ENCODE assay signal across 12 cellular contexts in genomic region chr7:45347804-45348203, GRCh38.
A peak's percentile ranks its signal among the peaks of the same experiment; 100 is the strongest.
DNase-seq lines count a peak whose midpoint lies in the region; ATAC-seq, FAIRE-seq and TF ChIP-seq lines count a peak whose summit lies in the region.
"Had no signal": no experiment of that assay in that cellular context is flagged by ENCODE, and none has a peak within 500 bp of the region (broad histone marks: within the 10 kb centered on the region; RNA-seq: fewer than 3 reads in every experiment).

No MANE protein-coding gene starts in this region.

- peaks cover 41% of the 10 kb centered on the region for H3K4me1 Mint-ChIP-seq in mesothelial cell of epicardium
- H3K4me1 Mint-ChIP-seq in activated CD8-positive, alpha-beta T cell treated with anti-CD3 and anti-CD28 coated beads for 36 hours (ENCODE audit: low read depth) = no peaks in the 10 kb centered on the region
- H3K4me1 Mint-ChIP-seq: activated B cell treated with CpG ODN at 0.5 μM for 24 hours had no signal

- no peak for TF ChIP-seq EP300 in K562 (IDR thresholded peaks at IDR 0.05; ENCODE audit: low read length)

- intact Hi-C loops in K562 (cut with micrococcal nuclease) = no loop called here
- intact Hi-C loops in activated CD8-positive, alpha-beta T cell treated with anti-CD3 and anti-CD28 coated beads for 36 hours (cut with micrococcal nuclease) = no loop called here

- H3K9me1 ChIP-seq in K562 (ENCODE audit: control insufficient read depth, insufficient read depth, low read length) = no peaks in the 10 kb centered on the region

- no peak for TF ChIP-seq RAD21 in K562 (CRISPR knock-in tag; conservative IDR thresholded peaks at IDR 0.05 in 1 of 2, IDR thresholded peaks at IDR 0.05 in 1 of 2)

- BruUV-seq in K562 (replicated peaks; lab: Mats Ljungman, UMichigan) = no TSS peak

- H3K9me3 Mint-ChIP-seq in mesothelial cell of epicardium = peaks cover 5% of the 10 kb centered on the region
- no peaks in the 10 kb centered on the region for H3K9me3 Mint-ChIP-seq in activated CD8-positive, alpha-beta T cell treated with anti-CD3 and anti-CD28 coated beads for 36 hours
- H3K9me3 Mint-ChIP-seq: activated T-cell treated with anti-CD3 and anti-CD28 coated beads, Interleukin-2, amount 50 U/mL, for 72 hours had no signal

- 4% methylated on average over 2 of the region's 2 CpGs for WGBS in K562 (ENCODE audit: insufficient coverage, low coverage, missing lambda C conversion rate)

- TF ChIP-seq POLR2A in NB4 (IDR thresholded peaks at IDR 0.05; ENCODE audit: extremely low read depth, insufficient read length) (no peak), K562 (conservative IDR thresholded peaks at IDR 0.05) (no peak)

- H3K36me3 Mint-ChIP-seq in mesothelial cell of epicardium = no peaks in the 10 kb centered on the region
- H3K36me3 Mint-ChIP-seq in activated CD8-positive, alpha-beta T cell treated with anti-CD3 and anti-CD28 coated beads for 36 hours (ENCODE audit: low read depth) = no peaks in the 10 kb centered on the region

- no peak for TF ChIP-seq CTCF in NB4 (IDR thresholded peaks at IDR 0.05; ENCODE audit: low read depth, low read length)
- TF ChIP-seq CTCF in K562 (IDR thresholded peaks at IDR 0.05 in 2 of 3, conservative IDR thresholded peaks at IDR 0.05 in 1 of 3; ENCODE audit: insufficient read depth in 2 of 3, low read depth in 1 of 3, low read length in 3 of 3) = no peak
- TF ChIP-seq CTCF in mesothelial cell of epicardium (IDR thresholded peaks at IDR 0.05; ENCODE audit: unreplicated experiment) = no peak
- no peak for TF ChIP-seq CTCF in activated CD8-positive, alpha-beta T cell treated with anti-CD3 and anti-CD28 coated beads for 36 hours (IDR thresholded peaks at IDR 0.05)

- no peak overlapping the region for H3K4me3 Mint-ChIP-seq in mesothelial cell of epicardium
- H3K4me3 Mint-ChIP-seq in activated CD8-positive, alpha-beta T cell treated with anti-CD3 and anti-CD28 coated beads for 36 hours = no peak overlapping the region
- H3K4me3 Mint-ChIP-seq: activated B cell treated with CpG ODN at 0.5 μM for 24 hours; activated T-cell treated with anti-CD3 and anti-CD28 coated beads, Interleukin-2, amount 50 U/mL, for 72 hours had no signal

- H3K27me3 ChIP-seq in K562 (ENCODE audit: control insufficient read depth in 2 of 2, insufficient read depth in 2 of 2, low read length in 2 of 2) = peaks cover 0 to 16% of the 10 kb centered on the region in 2 experiments; a peak in 1 of 5 replicates

- no peak for FAIRE-seq in K562 (lab: Jason Lieb, UNC)
- FAIRE-seq: endothelial cell of umbilical vein had no signal

- no peak overlapping the region for H3K27ac ChIP-seq in K562 (ENCODE audit: extremely low read depth, low read depth, low read length)

- peak; percentile 71 for ATAC-seq in K562
- ATAC-seq in activated CD8-positive, alpha-beta T cell treated with anti-CD3 and anti-CD28 coated beads for 36 hours = no peak
- ATAC-seq: activated T-cell treated with anti-CD3 and anti-CD28 coated beads, Interleukin-2, amount 50 U/mL, for 72 hours had no signal

- H3K4me3 ChIP-seq in NB4 (ENCODE audit: low read depth, low read length) (no peak overlapping the region), K562 (no peak overlapping the region)

- CTCF ChIA-PET in K562 (lab: Yijun Ruan, JAX; ENCODE audit: low intra/inter-chr PET ratio) = no interaction called here
- CTCF ChIA-PET in activated CD8-positive, alpha-beta T cell treated with anti-CD3 and anti-CD28 coated beads for 36 hours (lab: Charles Lee) = no interaction called here

- H3K4me1 ChIP-seq in K562 (replicated peaks in 1 of 2; ENCODE audit: control insufficient read depth in 2 of 2, insufficient read depth in 2 of 2, low read length in 2 of 2) = no peaks in the 10 kb centered on the region; a peak in 1 of 5 replicates

- H3K27ac Mint-ChIP-seq in mesothelial cell of epicardium = peak overlapping the region; percentile 86
- H3K27ac Mint-ChIP-seq in activated CD8-positive, alpha-beta T cell treated with anti-CD3 and anti-CD28 coated beads for 36 hours = no peak overlapping the region
- H3K27ac Mint-ChIP-seq: activated B cell treated with CpG ODN at 0.5 μM for 24 hours; activated T-cell treated with anti-CD3 and anti-CD28 coated beads, Interleukin-2, amount 50 U/mL, for 72 hours had no signal

- no peaks in the 10 kb centered on the region; the same call in 1 of the 2 replicates for H4K20me1 ChIP-seq in K562 (replicated peaks; ENCODE audit: control insufficient read depth, insufficient read depth, low read length)

- no peaks in the 10 kb centered on the region for H3K79me2 ChIP-seq in K562 (ENCODE audit: control insufficient read depth, insufficient read depth, low read length)

- H3K36me3 ChIP-seq in K562 (ENCODE audit: control insufficient read depth, insufficient read depth, low read length) = no peaks in the 10 kb centered on the region

- no peak overlapping the region for H2AFZ ChIP-seq in K562 (ENCODE audit: low read depth, low read length)

- in situ Hi-C loops in K562 (cut with MboI) = no loop called here

- POLR2A ChIA-PET in K562 (lab: Yijun Ruan, JAX) = no interaction called here
- POLR2A ChIA-PET in activated CD8-positive, alpha-beta T cell treated with anti-CD3 and anti-CD28 coated beads for 36 hours (lab: Charles Lee) = no interaction called here

- no peaks in the 10 kb centered on the region for H3K27me3 Mint-ChIP-seq in mesothelial cell of epicardium (ENCODE audit: low read depth)
- peaks cover 18% of the 10 kb centered on the region for H3K27me3 Mint-ChIP-seq in activated CD8-positive, alpha-beta T cell treated with anti-CD3 and anti-CD28 coated beads for 36 hours

- no peaks in the 10 kb centered on the region for H3K9me3 ChIP-seq in K562 (replicated peaks; ENCODE audit: control insufficient read depth, insufficient read depth, low read depth, low read length)

- no peak overlapping the region for H3K4me2 ChIP-seq in K562 (ENCODE audit: insufficient read depth, low read length)

- H3K9ac ChIP-seq in K562 (ENCODE audit: insufficient read depth in 1 of 2, low read depth in 2 of 2, low read length in 2 of 2) = no peak overlapping the region

- DNase-seq in ELR (ENCODE audit: low read depth) = peak; percentile 83
- DNase-seq in NB4 (ENCODE audit: low read depth) = peak; percentile 16
- DNase-seq in K562 (ENCODE audit: extremely low read depth in 1 of 4, low spot score in 3 of 4) = peak in 2 of 4 experiments; percentile 19 to 27
- DNase-seq in mesothelial cell of epicardium (ENCODE audit: low spot score in 2 of 2, unreplicated experiment in 2 of 2) = peak in 1 of 2 experiments; percentile 58
- no peak for DNase-seq in Kasumi-1 (lab: John Stamatoyannopoulos, UW)
- DNase-seq in activated CD8-positive, alpha-beta T cell treated with anti-CD3 and anti-CD28 coated beads for 36 hours = no peak
- DNase-seq in SKM-1 treated with dmso at 0.1 percent for 144 hours (lab: John Stamatoyannopoulos, UW; ENCODE audit: unreplicated experiment) = no peak
- DNase-seq: activated B cell treated with CpG ODN at 0.5 μM for 24 hours; activated T-cell treated with anti-CD3 and anti-CD28 coated beads, Interleukin-2, amount 50 U/mL, for 72 hours; kidney glomerular epithelial cell; NCI-H1092 had no signal

TF ChIP-seq in K562, 482 proteins besides CTCF, POLR2A, EP300 and RAD21 (continues in another document):
- TF ChIP-seq CREBBP (IDR thresholded peaks at IDR 0.05; ENCODE audit: low read depth, low read length) (no peak), DPF2 (IDR thresholded peaks at IDR 0.05) (peak; percentile 48; the same call in 1 of the 2 replicates), FOSL1 (tag; conservative IDR thresholded peaks at IDR 0.05) (peak; percentile 88), ZNF77 (CRISPR knock-in tag; IDR thresholded peaks at IDR 0.05) (no peak), RUNX1 (IDR thresholded peaks at IDR 0.05; ENCODE audit: low read depth) (no peak), NCOA2 (IDR thresholded peaks at IDR 0.05; ENCODE audit: partially characterized antibody in 2 of 2) (no peak)

Comparison
In these comparisons a context has a peak if more than half of its experiments do, and no peak if none do; other contexts are left out.
1. DNase-seq: peak in ELR (single experiment) and NB4 (single experiment); none in Kasumi-1 (0 of 2), activated CD8-positive, alpha-beta T cell treated with anti-CD3 and anti-CD28 coated beads for 36 hours (single experiment) and SKM-1 treated with dmso at 0.1 percent for 144 hours (single experiment).